15 cellular contexts compared by ENCODE assay signal in genomic region chr5:132664696-132665209, GRCh38. TPM values are rescaled to one million over a fixed set of nuclear protein-coding genes. Genes with fewer than 3 reads are reported as not detected.
"Had no signal": no experiment of that assay in that cellular context is flagged by ENCODE, and none has a peak within 500 bp of the region (broad histone marks: within the 10 kb centered on the region; RNA-seq: fewer than 3 reads in every experiment).

No MANE protein-coding gene starts in this region.

- H3K27ac Mint-ChIP-seq: dendritic cell treated with granulocyte-macrophage colony-stimulating factor and Interleukin-4, amounts not matched to agents 40 ng/mL and 50 ng/mL, for 4 days; endodermal cell had no signal

- H3K4me2 ChIP-seq: neural progenitor cell had no signal

- H3K27ac ChIP-seq: neural progenitor cell, parathyroid adenoma, sigmoid colon, transverse colon, vagina, WERI-Rb-1 had no signal

- H3K4me3 Mint-ChIP-seq: dendritic cell treated with granulocyte-macrophage colony-stimulating factor and Interleukin-4, amounts not matched to agents 40 ng/mL and 50 ng/mL, for 4 days; endodermal cell; neural progenitor cell had no signal

- H3K9me3 ChIP-seq: sigmoid colon, transverse colon, vagina had no signal

- H3K27me3 Mint-ChIP-seq: dendritic cell treated with granulocyte-macrophage colony-stimulating factor and Interleukin-4, amounts not matched to agents 40 ng/mL and 50 ng/mL, for 4 days had no signal

- H3K27me3 ChIP-seq: neural progenitor cell, sigmoid colon, transverse colon, vagina had no signal

- H3K4me3 ChIP-seq: neural progenitor cell, sigmoid colon, transverse colon, vagina had no signal

- H3K4me1 ChIP-seq: neural progenitor cell, parathyroid adenoma, sigmoid colon, vagina had no signal

- H3K9ac ChIP-seq: neural progenitor cell, parathyroid adenoma had no signal

- H3K36me3 Mint-ChIP-seq: immature natural killer cell, neural progenitor cell had no signal

- H3K36me3 ChIP-seq: neural progenitor cell, sigmoid colon, transverse colon, vagina, WERI-Rb-1 had no signal

- H3K9me3 Mint-ChIP-seq: dendritic cell treated with granulocyte-macrophage colony-stimulating factor and Interleukin-4, amounts not matched to agents 40 ng/mL and 50 ng/mL, for 4 days; endodermal cell; immature natural killer cell; neural progenitor cell had no signal

- H2AFZ ChIP-seq: parathyroid adenoma had no signal

- DNase-seq: activated T-cell treated with anti-CD3 and anti-CD28 coated beads, Interleukin-2, amount 50 U/mL, for 1 hour; aorta; cerebellar nuclear complex; endodermal cell; head of caudate nucleus; sigmoid colon; stimulated activated CD4-positive, alpha-beta T cell treated with anti-CD3 and anti-CD28 coated beads, Interleukin-1b, Interleukin-23, amount 100 ng/mL, for 48 hours; substantia nigra; transverse colon; WERI-Rb-1 had no signal

RNA-seq across cellular contexts. Expression of gene IL4, which starts 9.0 kb away (rescaled TPM):
- polyA plus RNA-seq: aorta, immature natural killer cell, sigmoid colon had no signal
